9 cellular contexts compared by ENCODE assay signal in genomic region chr9:94860678-94861588, GRCh38.
DNase-seq lines count a peak whose midpoint lies in the region; ATAC-seq and TF ChIP-seq lines count a peak whose summit lies in the region.
"Had no signal": no experiment of that assay in that cellular context is flagged by ENCODE, and none has a peak within 500 bp of the region (broad histone marks: within the 10 kb centered on the region; RNA-seq: fewer than 3 reads in every experiment).

No MANE protein-coding gene starts in this region.

- 64 to 79% (median 64%) methylated on average over 10 of the region's 10 CpGs for WGBS in psoas muscle, 3 donors

- H3K27ac Mint-ChIP-seq in activated naive CD4-positive, alpha-beta T cell treated with anti-CD3 and anti-CD28 coated beads, Interleukin-2, amount 50 U/mL, for 24 hours = peak overlapping the region; percentile 44

- H3K27me3 Mint-ChIP-seq in activated naive CD4-positive, alpha-beta T cell treated with anti-CD3 and anti-CD28 coated beads, Interleukin-2, amount 50 U/mL, for 24 hours = no peaks in the 10 kb centered on the region

- H3K9me3 Mint-ChIP-seq in activated naive CD4-positive, alpha-beta T cell treated with anti-CD3 and anti-CD28 coated beads, Interleukin-2, amount 50 U/mL, for 24 hours = peaks cover 5% of the 10 kb centered on the region

- H3K36me3 ChIP-seq in SJCRH30 (no peaks in the 10 kb centered on the region), psoas muscle (ENCODE audit: insufficient read depth in 1 of 2, low read depth in 1 of 2) (no peaks in the 10 kb centered on the region)
- H3K36me3 ChIP-seq: heart left ventricle had no signal

- no peak overlapping the region for H3K4me3 ChIP-seq in AG10803 (ENCODE audit: low read length)
- no peak overlapping the region for H3K4me3 ChIP-seq in SJCRH30
- H3K4me3 ChIP-seq in psoas muscle = no peak overlapping the region
- H3K4me3 ChIP-seq: heart left ventricle had no signal

- TF ChIP-seq CTCF in AG10803 (conservative IDR thresholded peaks at IDR 0.05; ENCODE audit: low read length) (no peak), psoas muscle (IDR thresholded peaks at IDR 0.05) (no peak)

- H3K27me3 ChIP-seq in SJCRH30 = no peaks in the 10 kb centered on the region
- H3K27me3 ChIP-seq in psoas muscle (ENCODE audit: insufficient read depth in 3 of 3, low read length in 2 of 3) = no peaks in the 10 kb centered on the region
- H3K27me3 ChIP-seq: heart left ventricle had no signal

- intact Hi-C loops in psoas muscle (cut with DNase I) (loop anchor here in 1 of 2 donors (5.0 kb wide), 1 partner anchor 34 kb away; no protein-coding TSS in a partner anchor), cardiac septum (cut with DNase I) (loop anchor here (10.0 kb wide), 1 partner anchor 264 kb away; no protein-coding TSS in a partner anchor)

- peak overlapping the region; percentile 95 for H3K27ac ChIP-seq in SJCRH30
- H3K27ac ChIP-seq in psoas muscle = peak overlapping the region; percentile 77

- ATAC-seq in GM19043 (IDR thresholded peaks at IDR 0.05; ENCODE audit: low read depth, unreplicated experiment) (peak; percentile 93), HG03342 (IDR thresholded peaks at IDR 0.05; ENCODE audit: unreplicated experiment) (peak; percentile 92), psoas muscle (peak in 3 of 4 donors; percentile 27 to 42 (median 39))

- peak overlapping the region; percentile 75 for H3K4me3 Mint-ChIP-seq in activated naive CD4-positive, alpha-beta T cell treated with anti-CD3 and anti-CD28 coated beads, Interleukin-2, amount 50 U/mL, for 24 hours

- peak; percentile 97 for DNase-seq in AG10803 (ENCODE audit: low read depth)
- DNase-seq in SJCRH30 = peak; percentile 98 to 99
- no peak for DNase-seq in psoas muscle
- no peak for DNase-seq in inferior parietal cortex (ENCODE audit: extremely low spot score)
- DNase-seq in cardiac septum (ENCODE audit: low spot score) = no peak

- H3K4me1 Mint-ChIP-seq in activated naive CD4-positive, alpha-beta T cell treated with anti-CD3 and anti-CD28 coated beads, Interleukin-2, amount 50 U/mL, for 24 hours = peaks cover 49% of the 10 kb centered on the region

- H3K9me3 ChIP-seq in SJCRH30 (replicated peaks) (no peaks in the 10 kb centered on the region), psoas muscle (no peaks in the 10 kb centered on the region)

- H3K36me3 Mint-ChIP-seq in activated naive CD4-positive, alpha-beta T cell treated with anti-CD3 and anti-CD28 coated beads, Interleukin-2, amount 50 U/mL, for 24 hours = peaks cover 5% of the 10 kb centered on the region

- peaks cover 50% of the 10 kb centered on the region for H3K4me1 ChIP-seq in SJCRH30
- peaks cover 36% of the 10 kb centered on the region for H3K4me1 ChIP-seq in psoas muscle

Comparison
In these comparisons a context has a peak if more than half of its experiments do, and no peak if none do; other contexts are left out.
1. DNase-seq: peak in AG10803 (single experiment) and SJCRH30 (2 of 2); none in psoas muscle (0 of 2), inferior parietal cortex (single experiment) and cardiac septum (single experiment).
2. ATAC-seq: peak in every context shown above with its lines; median percentile 93 in GM19043; 92 in HG03342; 39 in psoas muscle.